In genomic region chr1:224880593-224881307, GRCh38 we compare ENCODE assay signal across 1 cellular context.
TF ChIP-seq lines count a peak whose summit lies in the region.

No MANE protein-coding gene starts in this region.

TF ChIP-seq in H1, 55 proteins besides CTCF, POLR2A, EP300 and RAD21:
- TF ChIP-seq, protein P1, sequence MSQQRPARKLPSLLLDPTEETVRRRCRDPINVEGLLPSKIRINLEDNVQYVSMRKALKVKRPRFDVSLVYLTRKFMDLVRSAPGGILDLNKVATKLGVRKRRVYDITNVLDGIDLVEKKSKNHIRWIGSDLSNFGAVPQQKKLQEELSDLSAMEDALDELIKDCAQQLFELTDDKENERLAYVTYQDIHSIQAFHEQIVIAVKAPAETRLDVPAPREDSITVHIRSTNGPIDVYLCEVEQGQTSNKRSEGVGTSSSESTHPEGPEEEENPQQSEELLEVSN (IDR thresholded peaks at IDR 0.05): peak; percentile 58; the same call in 1 of the 2 replicates
- no peak for TF ChIP-seq CEBPB (IDR thresholded peaks at IDR 0.05; ENCODE audit: low read depth, low read length)
- TF ChIP-seq MAFK (IDR thresholded peaks at IDR 0.05; ENCODE audit: low read depth, low read length): 0 out of 2 replicates have a peak, but pooled peaks have one; percentile 13
- TF ChIP-seq SIX5 (IDR thresholded peaks at IDR 0.05; ENCODE audit: low read depth, low read length): no peak
- TF ChIP-seq CHD1 (IDR thresholded peaks at IDR 0.05; ENCODE audit: low read depth, low read length): no peak
- no peak for TF ChIP-seq SP4 (IDR thresholded peaks at IDR 0.05; ENCODE audit: low read length)
- no peak for TF ChIP-seq RBBP5 (IDR thresholded peaks at IDR 0.05; ENCODE audit: borderline replicate concordance, low read depth, low read length)
- 0 out of 2 replicates have a peak, but pooled peaks have one; percentile 14 for TF ChIP-seq PHF8 (conservative IDR thresholded peaks at IDR 0.05; ENCODE audit: low read depth, low read length)
- TF ChIP-seq TEAD4 (IDR thresholded peaks at IDR 0.05; ENCODE audit: low read depth, low read length): peak; percentile 98
- no peak for TF ChIP-seq SRF (IDR thresholded peaks at IDR 0.05; ENCODE audit: low read depth, low read length)
- TF ChIP-seq, protein P2, sequence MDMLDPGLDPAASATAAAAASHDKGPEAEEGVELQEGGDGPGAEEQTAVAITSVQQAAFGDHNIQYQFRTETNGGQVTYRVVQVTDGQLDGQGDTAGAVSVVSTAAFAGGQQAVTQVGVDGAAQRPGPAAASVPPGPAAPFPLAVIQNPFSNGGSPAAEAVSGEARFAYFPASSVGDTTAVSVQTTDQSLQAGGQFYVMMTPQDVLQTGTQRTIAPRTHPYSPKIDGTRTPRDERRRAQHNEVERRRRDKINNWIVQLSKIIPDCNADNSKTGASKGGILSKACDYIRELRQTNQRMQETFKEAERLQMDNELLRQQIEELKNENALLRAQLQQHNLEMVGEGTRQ (IDR thresholded peaks at IDR 0.05; ENCODE audit: low read length): peak; percentile 55
- TF ChIP-seq SP1 (IDR thresholded peaks at IDR 0.05; ENCODE audit: low read depth, low read length): peak; percentile 94
- TF ChIP-seq POLR2AphosphoS5 (IDR thresholded peaks at IDR 0.05; ENCODE audit: low read depth, low read length): no peak
- TF ChIP-seq TCF12 (IDR thresholded peaks at IDR 0.05; ENCODE audit: low read depth, low read length): peak; percentile 20; the same call in 1 of the 2 replicates
- TF ChIP-seq KDM5A (IDR thresholded peaks at IDR 0.05; ENCODE audit: low read length): no peak
- no peak for TF ChIP-seq ASH2L (IDR thresholded peaks at IDR 0.05; ENCODE audit: low read length)
